In the genomic region with DNA sequence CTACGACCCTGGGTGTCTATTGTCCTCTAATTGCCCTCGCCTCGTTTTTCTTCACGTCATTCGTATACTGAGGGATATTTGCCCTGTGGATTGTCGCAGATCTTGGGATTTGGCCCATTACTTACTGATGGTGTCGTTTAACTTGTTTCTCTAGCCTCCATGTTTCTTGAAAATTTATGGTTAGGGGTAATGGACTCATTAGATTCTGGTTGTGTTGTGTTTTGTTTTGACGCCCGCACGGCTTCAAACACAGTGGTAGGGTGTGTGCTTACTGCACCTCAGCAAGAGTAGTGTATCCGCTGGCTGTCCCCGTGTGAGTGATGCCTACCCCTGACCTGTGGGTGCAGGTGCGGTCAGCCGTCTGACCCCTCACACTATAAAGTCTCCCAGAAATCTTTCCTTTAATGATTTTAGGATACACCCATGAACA, we compare ENCODE assay signal across 8 cellular contexts. TPM values are rescaled to one million over a fixed set of nuclear protein-coding genes. Genes with fewer than 3 reads are reported as not detected.
DNase-seq lines count a peak whose midpoint lies in the region; ATAC-seq and TF ChIP-seq lines count a peak whose summit lies in the region.
"Had no signal": no experiment of that assay in that cellular context is flagged by ENCODE, and none has a peak within 500 bp of the region (broad histone marks: within the 10 kb centered on the region; RNA-seq: fewer than 3 reads in every experiment).

No MANE protein-coding gene starts in this region.

- ATAC-seq in GM23338: peak; percentile 9
- ATAC-seq in left lung: peak; percentile 36
- no peak for ATAC-seq in sciatic nerve
- ATAC-seq in GM19351 (IDR thresholded peaks at IDR 0.05; ENCODE audit: unreplicated experiment): no peak

- H3K27ac ChIP-seq in GM23338 (ENCODE audit: low read depth) (no peak overlapping the region), brain microvascular endothelial cell (no peak overlapping the region), left lung (peak overlapping the region; percentile 80 to 88), subcutaneous abdominal adipose tissue (ENCODE audit: low read depth, low read length) (no peak overlapping the region)

- H3K27ac Mint-ChIP-seq in GM23338: peak overlapping the region; percentile 57

- H3K4me3 ChIP-seq in GM23338 (peak overlapping the region; percentile 67), brain microvascular endothelial cell (ENCODE audit: low read depth, low read length) (peak overlapping the region; percentile 76), left lung (peak overlapping the region; percentile 60 to 61), subcutaneous abdominal adipose tissue (ENCODE audit: low read depth in 1 of 5, low read length in 5 of 5) (peak overlapping the region; percentile 77 to 98 (median 96))

- H3K4me1 ChIP-seq in GM23338 (ENCODE audit: insufficient read depth): no peaks in the 10 kb centered on the region
- peaks cover 9 to 31% of the 10 kb centered on the region in 2 donors for H3K4me1 ChIP-seq in left lung
- H3K4me1 ChIP-seq in subcutaneous abdominal adipose tissue (ENCODE audit: control insufficient read depth in 5 of 5, insufficient read depth in 5 of 5, low read length in 5 of 5): peaks cover 3 to 38% (median 33%) of the 10 kb centered on the region in 5 donors

- peaks cover 17% of the 10 kb centered on the region for H3K4me1 Mint-ChIP-seq in GM23338

- peak overlapping the region; percentile 89 for H3K4me2 ChIP-seq in GM23338

- intact Hi-C loops in left lung (cut with DNase I): no loop called here
- intact Hi-C loops in sciatic nerve (cut with DNase I): no loop called here

- peak overlapping the region; percentile 90 for H3K4me3 Mint-ChIP-seq in GM23338

- no peak for TF ChIP-seq CTCF in GM23338 (conservative IDR thresholded peaks at IDR 0.05; ENCODE audit: low read depth in 2 of 2)
- TF ChIP-seq CTCF in brain microvascular endothelial cell (IDR thresholded peaks at IDR 0.05; ENCODE audit: low read depth, low read length, missing control alignments): no peak
- no peak for TF ChIP-seq CTCF in left lung (IDR thresholded peaks at IDR 0.05)

- peak overlapping the region; percentile 11 to 90 (median 84) for H3K9ac ChIP-seq in subcutaneous abdominal adipose tissue (ENCODE audit: low read length in 5 of 5)

- H3K9me2 ChIP-seq in GM23338 (ENCODE audit: insufficient read depth): no peaks in the 10 kb centered on the region

- peak overlapping the region; percentile 86 for H2AFZ ChIP-seq in GM23338

- H3K36me3 ChIP-seq in GM23338 (ENCODE audit: insufficient read depth) (no peaks in the 10 kb centered on the region), brain microvascular endothelial cell (replicated peaks) (no peaks in the 10 kb centered on the region), left lung (no peaks in the 10 kb centered on the region), subcutaneous abdominal adipose tissue (ENCODE audit: control insufficient read depth in 5 of 5, insufficient read depth in 5 of 5, low read length in 5 of 5) (no peaks in the 10 kb centered on the region)

- H3K9me3 ChIP-seq in left lung (no peaks in the 10 kb centered on the region), subcutaneous abdominal adipose tissue (ENCODE audit: control insufficient read depth in 5 of 5, low read length in 5 of 5) (no peaks in the 10 kb centered on the region)

- no peaks in the 10 kb centered on the region for H3F3A ChIP-seq in GM23338 (replicated peaks; ENCODE audit: low read depth)

- H3K79me2 ChIP-seq in GM23338 (replicated peaks; ENCODE audit: insufficient read depth): no peaks in the 10 kb centered on the region

- H3K27me3 Mint-ChIP-seq in GM23338 (ENCODE audit: insufficient read depth, low read depth, poor library complexity): peaks cover 15% of the 10 kb centered on the region

- H3K36me3 Mint-ChIP-seq in GM23338 (ENCODE audit: low read depth): no peaks in the 10 kb centered on the region

- H3K9me3 Mint-ChIP-seq in GM23338: no peaks in the 10 kb centered on the region

- peak; percentile 44 for DNase-seq in GM23338 (ENCODE audit: low spot score)
- peak; percentile 58 for DNase-seq in NCI-H526 treated with DMSO at 0.1 percent for 48 hours (lab: John Stamatoyannopoulos, UW)
- DNase-seq in brain microvascular endothelial cell: peak; percentile 7
- DNase-seq in left lung: no peak
- no peak for DNase-seq in sciatic nerve (ENCODE audit: low spot score)

- in situ Hi-C loops in brain microvascular endothelial cell (cut with HindIII; ENCODE audit: low pct_ligation_motif_present, low sequenced_read_pairs): no loop called here

- H4K20me1 ChIP-seq in GM23338 (replicated peaks; ENCODE audit: insufficient read depth): no peaks in the 10 kb centered on the region

- H3K27me3 ChIP-seq in GM23338 (ENCODE audit: insufficient read depth) (peaks cover 7% of the 10 kb centered on the region; the same call in 1 of the 2 replicates), brain microvascular endothelial cell (replicated peaks) (no peaks in the 10 kb centered on the region), left lung (peaks cover 0 to 23% of the 10 kb centered on the region in 2 donors), subcutaneous abdominal adipose tissue (ENCODE audit: control insufficient read depth in 5 of 5, insufficient read depth in 4 of 5, low read length in 5 of 5) (no peaks in the 10 kb centered on the region)

TF ChIP-seq in GM23338, 12 proteins besides CTCF, POLR2A, EP300 and RAD21:
- TF ChIP-seq EZH2 (IDR thresholded peaks at IDR 0.05; ENCODE audit: low read depth, unreplicated experiment) (no peak), POLR2AphosphoS5 (IDR thresholded peaks at IDR 0.05; ENCODE audit: low read depth) (no peak), STAT1 (IDR thresholded peaks at IDR 0.05; ENCODE audit: unreplicated experiment) (no peak), CREB1 (CRISPR knock-in tag; IDR thresholded peaks at IDR 0.05; ENCODE audit: low read depth) (no peak)

RNA-seq across cellular contexts. Expression of gene RNU6-8, which starts 0.9 kb away (rescaled TPM):
- not detected in 2 replicates for total RNA-seq in GM23338 (2014; rRNA removed; shearing (Covaris generic))
- 39.1 TPM in 1 of 2 replicates, not detected in the other for polyA plus RNA-seq in GM23338 (2016; fragmentation: Nextera tagmentation; extraction: Ambion mirVana)
- total RNA-seq in left lung (not detected), sciatic nerve (not detected)
- total RNA-seq: activated CD8-positive, alpha-beta memory T cell treated with anti-CD3 and anti-CD28 coated beads for 36 hours had no signal

RNA-seq across cellular contexts. Expression of gene RNU6-7, which starts 2.1 kb away (rescaled TPM):
- total RNA-seq in GM23338 (2014; rRNA removed; shearing (Covaris generic)): not detected in 2 replicates
- 39.1 TPM in 1 of 2 replicates, not detected in the other for polyA plus RNA-seq in GM23338 (2016; fragmentation: Nextera tagmentation; extraction: Ambion mirVana)
- total RNA-seq in left lung: not detected
- not detected for total RNA-seq in sciatic nerve
- total RNA-seq: activated CD8-positive, alpha-beta memory T cell treated with anti-CD3 and anti-CD28 coated beads for 36 hours had no signal

Comparison
In these comparisons a context has a peak if more than half of its experiments do, and no peak if none do; other contexts are left out.
1. ATAC-seq: peak in GM23338 (single experiment) and left lung (single experiment); none in sciatic nerve (single experiment) and GM19351 (single experiment).
2. DNase-seq: peak in GM23338 (single experiment), NCI-H526 treated with DMSO at 0.1 percent for 48 hours (single experiment) and brain microvascular endothelial cell (single experiment); none in left lung (0 of 2) and sciatic nerve (single experiment).
3. H3K27ac ChIP-seq: peak in left lung (2 of 2); none in GM23338 (single experiment), brain microvascular endothelial cell (single experiment) and subcutaneous abdominal adipose tissue (single experiment).
4. Peak in every context shown above with its lines, with median percentiles within 50 percentile points of each other: H3K4me3 ChIP-seq.